In the genomic region with DNA sequence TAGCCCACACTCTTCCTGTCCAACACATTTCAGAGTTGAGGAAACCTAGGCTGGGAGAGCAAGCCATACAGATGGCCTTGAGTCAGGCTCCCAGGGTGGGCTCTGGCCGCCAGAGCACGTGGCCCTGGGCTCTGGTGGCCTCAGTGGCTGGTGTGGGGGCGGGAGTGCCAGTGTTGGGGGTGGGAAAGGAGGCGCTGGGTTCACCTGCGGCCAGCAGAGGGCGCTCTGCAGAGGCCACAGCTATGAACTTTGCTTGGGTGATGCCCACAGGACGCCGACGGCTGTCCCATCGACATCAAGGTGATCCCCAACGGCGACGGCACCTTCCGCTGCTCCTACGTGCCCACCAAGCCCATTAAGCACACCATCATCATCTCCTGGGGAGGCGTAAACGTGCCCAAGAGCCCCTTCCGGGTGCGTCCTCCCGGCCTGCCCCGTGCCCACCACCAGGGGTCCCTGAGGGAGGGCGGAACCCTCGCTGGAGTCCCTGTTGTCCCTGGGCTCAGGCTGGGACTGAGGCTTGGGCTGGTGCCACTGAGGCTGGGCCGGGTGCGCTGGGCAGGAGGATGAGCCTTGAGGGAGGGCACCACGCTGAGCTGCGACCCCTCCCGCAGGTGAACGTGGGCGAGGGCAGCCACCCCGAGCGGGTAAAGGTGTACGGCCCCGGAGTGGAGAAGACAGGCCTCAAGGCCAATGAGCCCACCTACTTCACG, we compare ENCODE assay signal across 9 cellular contexts. TPM values are rescaled to one million over a fixed set of nuclear protein-coding genes. Genes with fewer than 3 reads are reported as not detected.
DNase-seq lines count a peak whose midpoint lies in the region; ATAC-seq, FAIRE-seq and TF ChIP-seq lines count a peak whose summit lies in the region.
"Had no signal": no experiment of that assay in that cellular context is flagged by ENCODE, and none has a peak within 500 bp of the region (broad histone marks: within the 10 kb centered on the region; RNA-seq: fewer than 3 reads in every experiment).

No MANE protein-coding gene starts in this region.

- H3K9me3 ChIP-seq in fibroblast of lung (ENCODE audit: control insufficient read depth, insufficient read depth, low read depth, low read length) (no peaks in the 10 kb centered on the region), pancreas (no peaks in the 10 kb centered on the region)

- H3K4me3 ChIP-seq in fibroblast of lung (replicated peaks in 1 of 4; ENCODE audit: control extremely low read depth in 1 of 4, insufficient read depth in 1 of 4, low read depth in 3 of 4, low read length in 4 of 4) (no peak overlapping the region), pancreas (no peak overlapping the region)

- CTCF ChIA-PET in activated CD8-positive, alpha-beta memory T cell treated with anti-CD3 and anti-CD28 coated beads, Interleukin-2, amount 10 ng/mL, durations not matched to agents 7 days and 5 days (lab: Charles Lee), result interaction anchor here (0.7 to 6.0 kb wide), 14 partner anchors 9 to 253 kb away, joined by 3 to 57 read pairs (median 4); a partner anchor contains a TSS

- H3K36me3 Mint-ChIP-seq in activated CD8-positive, alpha-beta memory T cell treated with anti-CD3 and anti-CD28 coated beads, Interleukin-2, amount 10 ng/mL, durations not matched to agents 7 days and 5 days, result no peaks in the 10 kb centered on the region

- H3K4me1 Mint-ChIP-seq in activated CD8-positive, alpha-beta memory T cell treated with anti-CD3 and anti-CD28 coated beads, Interleukin-2, amount 10 ng/mL, durations not matched to agents 7 days and 5 days, result peaks cover 2% of the 10 kb centered on the region

- H3K27me3 Mint-ChIP-seq in activated CD8-positive, alpha-beta memory T cell treated with anti-CD3 and anti-CD28 coated beads, Interleukin-2, amount 10 ng/mL, durations not matched to agents 7 days and 5 days, result no peaks in the 10 kb centered on the region

- no peak overlapping the region for H3K9ac ChIP-seq in fibroblast of lung (ENCODE audit: insufficient read depth, low read length)

- H3K36me3 ChIP-seq in fibroblast of lung (ENCODE audit: control insufficient read depth, insufficient read depth, low read length) (peaks cover 80% of the 10 kb centered on the region), pancreas (no peaks in the 10 kb centered on the region)

- ATAC-seq in activated CD8-positive, alpha-beta memory T cell treated with anti-CD3 and anti-CD28 coated beads, Interleukin-2, amount 10 ng/mL, durations not matched to agents 7 days and 5 days, result peak; percentile 73
- ATAC-seq in pancreas, result peak in 3 of 4 donors; percentile 81 to 91 (median 83)
- ATAC-seq in HG03571 (IDR thresholded peaks at IDR 0.05; ENCODE audit: unreplicated experiment), result no peak

- 29 to 36% methylated on average over 33 to 35 of the region's 35 CpGs for WGBS in pancreas, 2 donors

- H3K27me3 ChIP-seq in fibroblast of lung (ENCODE audit: control insufficient read depth, insufficient read depth, low read length) (no peaks in the 10 kb centered on the region), pancreas (no peaks in the 10 kb centered on the region)

- H3K9me3 Mint-ChIP-seq in activated CD8-positive, alpha-beta memory T cell treated with anti-CD3 and anti-CD28 coated beads, Interleukin-2, amount 10 ng/mL, durations not matched to agents 7 days and 5 days (ENCODE audit: low read depth), result no peaks in the 10 kb centered on the region

- DNase-seq in GM03348 (ENCODE audit: low spot score) (peak; percentile 79), NAMALWA (ENCODE audit: low spot score) (peak; percentile 81), fibroblast of lung (ENCODE audit: low read depth in 2 of 2) (peak in 1 of 2 donors; percentile 58), pancreas (peak in 4 of 6 donors; percentile 49 to 80 (median 64)), NCI-H1436 treated with DMSO at 0.1 percent for 48 hours (lab: John Stamatoyannopoulos, UW) (no peak), NCI-H2029 (lab: John Stamatoyannopoulos, UW) (no peak)
- peak; percentile 67 for DNase-seq in activated CD8-positive, alpha-beta memory T cell treated with anti-CD3 and anti-CD28 coated beads, Interleukin-2, amount 10 ng/mL, durations not matched to agents 7 days and 5 days

- no peak overlapping the region for H3K4me2 ChIP-seq in fibroblast of lung (ENCODE audit: extremely low read depth, insufficient read depth, low read length)

- FAIRE-seq in pancreas (lab: Jason Lieb, UNC), result no peak

- H2AFZ ChIP-seq in fibroblast of lung (ENCODE audit: low read length), result no peak overlapping the region

- H3K27ac ChIP-seq in fibroblast of lung (ENCODE audit: insufficient read depth, low read length) (no peak overlapping the region), pancreas (no peak overlapping the region)

- no peaks in the 10 kb centered on the region for H4K20me1 ChIP-seq in fibroblast of lung (ENCODE audit: control insufficient read depth, extremely low read depth, insufficient read depth, low read length)

- H3K4me3 Mint-ChIP-seq in activated CD8-positive, alpha-beta memory T cell treated with anti-CD3 and anti-CD28 coated beads, Interleukin-2, amount 10 ng/mL, durations not matched to agents 7 days and 5 days, result no peak overlapping the region

- no peak overlapping the region for H3K27ac Mint-ChIP-seq in activated CD8-positive, alpha-beta memory T cell treated with anti-CD3 and anti-CD28 coated beads, Interleukin-2, amount 10 ng/mL, durations not matched to agents 7 days and 5 days

- intact Hi-C loops in pancreas (cut with DNase I), result no loop called here

- no peaks in the 10 kb centered on the region for H3K4me1 ChIP-seq in fibroblast of lung (ENCODE audit: control insufficient read depth, extremely low read depth, insufficient read depth, low read length)
- H3K4me1 ChIP-seq in pancreas, result no peaks in the 10 kb centered on the region

- TF ChIP-seq CTCF in fibroblast of lung (conservative IDR thresholded peaks at IDR 0.05 in 1 of 2, IDR thresholded peaks at IDR 0.05 in 1 of 2; ENCODE audit: low read depth in 1 of 2, low read length in 2 of 2) (peak; percentile 39 to 72), pancreas (IDR thresholded peaks at IDR 0.05) (peak; percentile 58 to 76 (median 74))

- peaks cover 5% of the 10 kb centered on the region for H3K79me2 ChIP-seq in fibroblast of lung (ENCODE audit: control insufficient read depth, insufficient read depth, low read length)

RNA-seq across cellular contexts. Expression of a gene that starts 11.9 kb away (rescaled TPM):
- total RNA-seq in activated CD8-positive, alpha-beta memory T cell treated with anti-CD3 and anti-CD28 coated beads, Interleukin-2, amount 10 ng/mL, durations not matched to agents 7 days and 5 days, result not detected
- total RNA-seq in fibroblast of lung (106 and 191 TPM in 2 replicates), pancreas (1 to 10 TPM in 3 of 6 donors, under 1 TPM in 3; 0.28 to 2.3 (median 1.0) TPM)
- polyA plus RNA-seq in fibroblast of lung (29.3 and 55.3 TPM in 2 replicates), pancreas (1 to 10 TPM in 1 of 2 donors, under 1 TPM in 1; 0.82 to 2.1 TPM)
- 118 and 176 TPM in 2 replicates for polyA plus RNA-seq in fibroblast of lung (2012)
- 406 and 608 TPM in 2 replicates for polyA minus RNA-seq in fibroblast of lung (ENCODE audit: low replicate concordance)
- total RNA-seq: T-helper 2 cell treated with Interferon-gamma antibody and Interleukin-4, amounts not matched to agents 100 ng/mL and 5 ng/mL, for 36 hours had no signal

RNA-seq across cellular contexts. Expression of a gene that starts 20.5 kb away (rescaled TPM):
- total RNA-seq in activated CD8-positive, alpha-beta memory T cell treated with anti-CD3 and anti-CD28 coated beads, Interleukin-2, amount 10 ng/mL, durations not matched to agents 7 days and 5 days, result 100 to 1,000 TPM; 127 to 158 TPM
- total RNA-seq in fibroblast of lung, result 124 and 128 TPM in 2 replicates
- 167 and 243 TPM in 2 replicates for polyA plus RNA-seq in fibroblast of lung
- polyA plus RNA-seq in fibroblast of lung (2012), result 265 and 296 TPM in 2 replicates
- polyA minus RNA-seq in fibroblast of lung (ENCODE audit: low replicate concordance), result 67.5 and 82.7 TPM in 2 replicates
- 10 to 100 TPM; 28.1 to 66.8 (median 37.7) TPM for total RNA-seq in pancreas
- 10 to 100 TPM; 94.8 to 96.9 TPM for polyA plus RNA-seq in pancreas

RNA-seq across cellular contexts. Expression of a gene that starts 50.3 kb away (rescaled TPM):
- total RNA-seq in activated CD8-positive, alpha-beta memory T cell treated with anti-CD3 and anti-CD28 coated beads, Interleukin-2, amount 10 ng/mL, durations not matched to agents 7 days and 5 days, result 1 to 10 TPM; 4.4 to 5.8 TPM
- total RNA-seq in fibroblast of lung, result 4.9 and 12.1 TPM in 2 replicates
- 8.3 and 11.8 TPM in 2 replicates for polyA plus RNA-seq in fibroblast of lung
- 5.5 and 8.8 TPM in 2 replicates for polyA plus RNA-seq in fibroblast of lung (2012)
- polyA minus RNA-seq in fibroblast of lung (ENCODE audit: low replicate concordance), result 5.8 and 8.0 TPM in 2 replicates
- total RNA-seq in pancreas, result 1 to 10 TPM in 2 of 6 donors, under 1 TPM in 4; 0.66 to 2.4 (median 0.88) TPM
- 1 to 10 TPM; 1.7 to 2.9 TPM for polyA plus RNA-seq in pancreas

Comparison
In these comparisons a context has a peak if more than half of its experiments do, and no peak if none do; other contexts are left out.
1. DNase-seq: peak in GM03348 (single experiment), NAMALWA (single experiment), activated CD8-positive, alpha-beta memory T cell treated with anti-CD3 and anti-CD28 coated beads, Interleukin-2, amount 10 ng/mL, durations not matched to agents 7 days and 5 days (single experiment) and pancreas (4 of 6); none in NCI-H1436 treated with DMSO at 0.1 percent for 48 hours (single experiment) and NCI-H2029 (single experiment).
2. RNA of a gene that starts 11.9 kb away (total RNA-seq): 106 to 191 TPM in fibroblast of lung; 0.28 to 2.3 TPM in pancreas and not detected in activated CD8-positive, alpha-beta memory T cell treated with anti-CD3 and anti-CD28 coated beads, Interleukin-2, amount 10 ng/mL, durations not matched to agents 7 days and 5 days; every median in the first group is over 10 times any median in the second.